Comparison of ENCODE assay signal across 8 cellular contexts in genomic region chr11:13183094-13183825, GRCh38.
DNase-seq lines count a peak whose midpoint lies in the region; ATAC-seq and TF ChIP-seq lines count a peak whose summit lies in the region.

No MANE protein-coding gene starts in this region.

- H3K23ac ChIP-seq in mesenchymal stem cell (ENCODE audit: low read length in 2 of 2) = no peak overlapping the region

- H3K4me1 ChIP-seq in CD4-positive, alpha-beta memory T cell (ENCODE audit: insufficient read depth, low read length) = peaks cover 7% of the 10 kb centered on the region
- H3K4me1 ChIP-seq in mesenchymal stem cell (ENCODE audit: control insufficient read depth, insufficient read depth, low read depth, low read length) = no peaks in the 10 kb centered on the region

- peaks cover 1 to 5% of the 10 kb centered on the region in 2 donors for H3K36me3 Mint-ChIP-seq in CD4-positive, alpha-beta memory T cell

- peak overlapping the region; percentile 71 for H3K9ac ChIP-seq in mesenchymal stem cell (ENCODE audit: low read length)

- peak overlapping the region; percentile 62 for H3K4me2 ChIP-seq in mesenchymal stem cell (ENCODE audit: low read length, poor library complexity, severe bottlenecking)

- peaks cover 0 to under 1% of the 10 kb centered on the region in 2 donors for H3K9me3 ChIP-seq in CD4-positive, alpha-beta memory T cell (ENCODE audit: control insufficient read depth in 1 of 2, low read length in 2 of 2)
- H3K9me3 ChIP-seq in mesenchymal stem cell (ENCODE audit: control insufficient read depth, low read length) = peaks cover 23% of the 10 kb centered on the region

- H3K4me3 Mint-ChIP-seq in CD4-positive, alpha-beta memory T cell = peak overlapping the region in 7 of 8 donors; percentile 44 to 65 (median 60)

- H4K8ac ChIP-seq in mesenchymal stem cell (ENCODE audit: low read length) = no peak overlapping the region

- no peak overlapping the region for H3K4me3 ChIP-seq in CD4-positive, alpha-beta memory T cell (ENCODE audit: low read length in 2 of 2)
- peak overlapping the region in 1 of 2 donors; percentile 27 for H3K4me3 ChIP-seq in cardiac fibroblast (replicated peaks in 1 of 2; ENCODE audit: low read depth in 2 of 2, low read length in 2 of 2)
- H3K4me3 ChIP-seq in mesenchymal stem cell (ENCODE audit: insufficient read depth in 1 of 2, low read depth in 1 of 2, low read length in 2 of 2) = peak overlapping the region in 1 of 2 experiments; percentile 64

- H2BK15ac ChIP-seq in mesenchymal stem cell (ENCODE audit: low read depth, poor library complexity, severe bottlenecking) = no peak overlapping the region

- intact Hi-C loops in CD4-positive, alpha-beta memory T cell (cut with micrococcal nuclease) = loop anchor here (1.0 to 5.0 kb wide), 8 partner anchors 25 to 851 kb away; partner anchors contain the start of gene BTBD10

- H2BK12ac ChIP-seq in mesenchymal stem cell (ENCODE audit: low read length in 2 of 2) = no peak overlapping the region

- ATAC-seq in GM18861 (IDR thresholded peaks at IDR 0.05; ENCODE audit: unreplicated experiment) (peak; percentile 49), HG03469 (IDR thresholded peaks at IDR 0.05; ENCODE audit: unreplicated experiment) (no peak), GM18505 (IDR thresholded peaks at IDR 0.05; ENCODE audit: unreplicated experiment) (no peak), GM19035 (IDR thresholded peaks at IDR 0.05; ENCODE audit: unreplicated experiment) (no peak)

- no peak overlapping the region for H2AFZ ChIP-seq in mesenchymal stem cell (ENCODE audit: low read depth, low read length)

- H4K91ac ChIP-seq in mesenchymal stem cell (ENCODE audit: low read length) = no peak overlapping the region

- no peak overlapping the region for H2BK5ac ChIP-seq in mesenchymal stem cell (ENCODE audit: low read depth, low read length, poor library complexity, severe bottlenecking)

- H3K4me1 Mint-ChIP-seq in CD4-positive, alpha-beta memory T cell = peaks cover 3 to 6% (median 6%) of the 10 kb centered on the region in 4 donors

- DNase-seq in CD4-positive, alpha-beta memory T cell = peak in 4 of 5 donors; percentile 12 to 32 (median 24)
- DNase-seq in NCI-H345 treated with DMSO at 0.1 percent for 48 hours (lab: John Stamatoyannopoulos, UW; ENCODE audit: unreplicated experiment) (peak; percentile 16), cardiac fibroblast (ENCODE audit: low read depth in 2 of 2) (peak; percentile 65 to 78), mesenchymal stem cell (peak; percentile 52)

- H3K27ac ChIP-seq in CD4-positive, alpha-beta memory T cell (ENCODE audit: low read depth, low read length) = no peak overlapping the region
- H3K27ac ChIP-seq in mesenchymal stem cell (ENCODE audit: low read length, poor library complexity, severe bottlenecking) = peak overlapping the region; percentile 36

- CTCF ChIA-PET in CD4-positive, alpha-beta memory T cell (lab: Charles Lee; ENCODE audit: partially characterized antibody) = interaction anchor here (0.5 to 2.4 kb wide), 8 partner anchors 25 to 283 kb away, joined by 3 to 10 read pairs (median 4); no protein-coding TSS in a partner anchor

- no peak overlapping the region for H2AK5ac ChIP-seq in mesenchymal stem cell (ENCODE audit: low read length, severe bottlenecking)

- peaks cover 0 to 22% (median 12%) of the 10 kb centered on the region in 8 donors for H3K9me3 Mint-ChIP-seq in CD4-positive, alpha-beta memory T cell

- no peaks in the 10 kb centered on the region for H3K79me1 ChIP-seq in mesenchymal stem cell (replicated peaks; ENCODE audit: low read length, poor library complexity, severe bottlenecking)

- POLR2A ChIA-PET in CD4-positive, alpha-beta memory T cell (lab: Charles Lee; ENCODE audit: partially characterized antibody) = no interaction called here

- H3K36me3 ChIP-seq in CD4-positive, alpha-beta memory T cell (ENCODE audit: insufficient read depth, low read length) = no peaks in the 10 kb centered on the region
- H3K36me3 ChIP-seq in mesenchymal stem cell (ENCODE audit: control insufficient read depth in 1 of 2, insufficient read depth in 2 of 2, low read depth in 1 of 2, low read length in 2 of 2) = no peaks in the 10 kb centered on the region

- 60% methylated on average over 1 of the region's 6 CpGs for WGBS in mesenchymal stem cell

- H3K4ac ChIP-seq in mesenchymal stem cell (ENCODE audit: low read depth in 1 of 2, low read length in 2 of 2) = no peak overlapping the region

- TF ChIP-seq CTCF in cardiac fibroblast (IDR thresholded peaks at IDR 0.05; ENCODE audit: low read depth, low read length) = peak; percentile 57

- H3K27me3 ChIP-seq in CD4-positive, alpha-beta memory T cell (ENCODE audit: insufficient read depth, low read length) = no peaks in the 10 kb centered on the region
- no peaks in the 10 kb centered on the region for H3K27me3 ChIP-seq in mesenchymal stem cell (ENCODE audit: control insufficient read depth in 1 of 2, insufficient read depth in 1 of 2, low read length in 2 of 2)

- H3K18ac ChIP-seq in mesenchymal stem cell (ENCODE audit: low read depth in 1 of 2, low read length in 2 of 2) = no peak overlapping the region

- H3K27me3 Mint-ChIP-seq in CD4-positive, alpha-beta memory T cell = peaks cover 8 to 12% of the 10 kb centered on the region in 2 donors

- H2BK120ac ChIP-seq in mesenchymal stem cell (ENCODE audit: low read depth, low read length) = no peak overlapping the region

- no peak overlapping the region for H3K14ac ChIP-seq in mesenchymal stem cell (ENCODE audit: low read length in 2 of 2)

- TF ChIP-seq POLR2A in GM18505 (IDR thresholded peaks at IDR 0.05; ENCODE audit: borderline replicate concordance, extremely low read depth, insufficient read depth, insufficient read length) = no peak

- H3K27ac Mint-ChIP-seq in CD4-positive, alpha-beta memory T cell = no peak overlapping the region

Comparison
In these comparisons a context has a peak if more than half of its experiments do, and no peak if none do; other contexts are left out.
1. DNase-seq: peak in every context shown above with its lines; median percentile 72 in cardiac fibroblast; 52 in mesenchymal stem cell; 24 in CD4-positive, alpha-beta memory T cell; 16 in NCI-H345 treated with DMSO at 0.1 percent for 48 hours.